In the genomic region with DNA sequence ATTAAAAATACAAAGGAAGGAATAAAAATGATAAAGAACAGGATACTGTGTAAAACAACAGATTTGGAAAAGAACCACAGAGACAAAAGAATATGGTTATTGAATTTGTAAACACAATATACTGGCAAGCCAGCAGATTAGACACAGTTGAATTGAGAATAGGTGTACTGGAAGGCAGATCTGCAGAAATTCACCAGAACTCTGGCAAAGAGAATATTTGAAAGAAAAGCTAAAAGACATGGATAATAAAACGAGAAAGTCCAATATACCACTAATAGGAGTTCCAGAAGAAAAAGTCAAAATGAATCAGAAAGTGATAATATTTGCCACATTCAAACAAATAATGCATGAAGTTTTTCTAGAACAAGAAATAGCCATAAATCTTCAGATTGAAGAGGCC, we compare ENCODE assay signal across 9 cellular contexts. TPM values are rescaled to one million over a fixed set of nuclear protein-coding genes. Genes with fewer than 3 reads are reported as not detected.
"Had no signal": no experiment of that assay in that cellular context is flagged by ENCODE, and none has a peak within 500 bp of the region (broad histone marks: within the 10 kb centered on the region; RNA-seq: fewer than 3 reads in every experiment).

No MANE protein-coding gene starts in this region.

- H3K9ac ChIP-seq: KMS-11 had no signal

- H3K4me2 ChIP-seq: GM23338, KMS-11 had no signal

- H3K4me3 ChIP-seq: GM23338 had no signal

- ATAC-seq: GM23338 had no signal

- DNase-seq: H9, HCEC 1CT, IMR-90, KBM-7 had no signal

- FAIRE-seq: H1, H54, HTR-8/SVneo had no signal

- H2AFZ ChIP-seq: GM23338 had no signal

- H3K27ac ChIP-seq: KMS-11 had no signal

RNA-seq across cellular contexts. Expression of a gene that starts 11.9 kb away (rescaled TPM):
- total RNA-seq: GM23338, H1, H9, IMR-90 had no signal
- polyA plus RNA-seq: H1, IMR-90 had no signal
